Comparison of ENCODE assay signal across 13 cellular contexts in genomic region chr3:149934524-149934923, GRCh38. TPM values are rescaled to one million over a fixed set of nuclear protein-coding genes. Genes with fewer than 3 reads are reported as not detected.
DNase-seq lines count a peak whose midpoint lies in the region; ATAC-seq and TF ChIP-seq lines count a peak whose summit lies in the region.
"Had no signal": no experiment of that assay in that cellular context is flagged by ENCODE, and none has a peak within 500 bp of the region (broad histone marks: within the 10 kb centered on the region; RNA-seq: fewer than 3 reads in every experiment).

No MANE protein-coding gene starts in this region.

- TF ChIP-seq CTCF in AG04449 (IDR thresholded peaks at IDR 0.05; ENCODE audit: insufficient read depth, low read length, missing control alignments) (no peak), choroid plexus epithelial cell (conservative IDR thresholded peaks at IDR 0.05; ENCODE audit: low read depth, low read length) (no peak), right lobe of liver (IDR thresholded peaks at IDR 0.05) (no peak)

- H3K4me3 ChIP-seq in AG04449 (ENCODE audit: low read depth, low read length) (no peak overlapping the region), choroid plexus epithelial cell (ENCODE audit: low read depth, low read length) (no peak overlapping the region), right lobe of liver (no peak overlapping the region)
- H3K4me3 ChIP-seq: transverse colon had no signal

- intact Hi-C loops in right lobe of liver (cut with DNase I) = no loop called here

- in situ Hi-C loops in KBM-7 (cut with MboI; ENCODE audit: low pct_unique_long_range_greater_than_20kb, low sequenced_read_pairs) = no loop called here

- peak; percentile 61 for DNase-seq in AG04449 (ENCODE audit: low read depth, low spot score)
- peak; percentile 27 for DNase-seq in KBM-7
- peak; percentile 89 for DNase-seq in choroid plexus epithelial cell (ENCODE audit: low read depth)
- DNase-seq in right lobe of liver = peak in 1 of 3 donors; percentile 20
- no peak for DNase-seq in NCI-H524 treated with DMSO at 0.1 percent for 48 hours (lab: John Stamatoyannopoulos, UW)
- DNase-seq in NCI-H2227 (lab: John Stamatoyannopoulos, UW; ENCODE audit: unreplicated experiment) = no peak
- DNase-seq in kidney glomerular epithelial cell (lab: John Stamatoyannopoulos, UW) = no peak
- DNase-seq in putamen (ENCODE audit: low spot score) = no peak
- DNase-seq: activated CD4-positive, alpha-beta T cell treated with anti-CD3 and anti-CD28 coated beads for 36 hours; activated gamma-delta T cell; NCI-H1105; NCI-H69; transverse colon had no signal

- POLR2A ChIA-PET in AG04449 (lab: Yijun Ruan, JAX) = interaction anchor here (0.7 kb wide), 1 partner anchor 290 kb away, joined by 3 read pairs; no protein-coding TSS in a partner anchor

- H3K4me1 ChIP-seq in right lobe of liver = peaks cover 0 to 16% (median 3%) of the 10 kb centered on the region in 4 donors

- ATAC-seq in right lobe of liver = peak; percentile 82 to 89 (median 84)
- ATAC-seq: activated CD4-positive, alpha-beta T cell treated with anti-CD3 and anti-CD28 coated beads for 36 hours had no signal

- H3K9me3 ChIP-seq in right lobe of liver = no peaks in the 10 kb centered on the region
- H3K9me3 ChIP-seq: transverse colon had no signal

- TF ChIP-seq POLR2A in right lobe of liver (IDR thresholded peaks at IDR 0.05) = no peak

- no peak overlapping the region for H3K27ac ChIP-seq in right lobe of liver

- no peaks in the 10 kb centered on the region for H3K36me3 ChIP-seq in right lobe of liver
- H3K36me3 ChIP-seq: transverse colon had no signal

- CTCF ChIA-PET in AG04449 (lab: Yijun Ruan, JAX) = interaction anchor here (1.4 to 4.5 kb wide), 5 partner anchors 24 to 292 kb away, joined by 3 to 103 read pairs (median 52); no protein-coding TSS in a partner anchor

- no peaks in the 10 kb centered on the region for H3K27me3 ChIP-seq in right lobe of liver
- H3K27me3 ChIP-seq: transverse colon had no signal

RNA-seq across cellular contexts. Expression of gene PFN2, which starts 36.2 kb away (rescaled TPM):
- 10 to 100 TPM in 3 of 6 experiments, 1 to 10 TPM in 3; 1.9 to 12.6 (median 8.5) TPM for total RNA-seq in right lobe of liver

Comparison
In these comparisons a context has a peak if more than half of its experiments do, and no peak if none do; other contexts are left out.
1. DNase-seq: peak in AG04449 (single experiment), KBM-7 (single experiment) and choroid plexus epithelial cell (single experiment); none in NCI-H524 treated with DMSO at 0.1 percent for 48 hours (single experiment), NCI-H2227 (single experiment), kidney glomerular epithelial cell (single experiment) and putamen (single experiment).